In genomic region chr6:153947817-153948447, GRCh38 we compare ENCODE assay signal across 8 cellular contexts.
DNase-seq lines count a peak whose midpoint lies in the region; ATAC-seq and TF ChIP-seq lines count a peak whose summit lies in the region.

No MANE protein-coding gene starts in this region.

- H3F3A ChIP-seq in neural progenitor cell (ENCODE audit: low read depth), result no peaks in the 10 kb centered on the region

- H3K4me3 Mint-ChIP-seq in neural progenitor cell, result no peak overlapping the region

- no peak overlapping the region for H3K9ac ChIP-seq in neural progenitor cell

- no peaks in the 10 kb centered on the region for H3K9me3 ChIP-seq in neural progenitor cell (ENCODE audit: low read depth)

- H3K27me3 ChIP-seq in neural progenitor cell, result no peaks in the 10 kb centered on the region

- H3K27ac Mint-ChIP-seq in neural progenitor cell, result no peak overlapping the region

- H3K4me3 ChIP-seq in neural progenitor cell, result no peak overlapping the region

- no peak overlapping the region for H3K4me2 ChIP-seq in neural progenitor cell

- peak; percentile 99 for TF ChIP-seq CTCF in neural progenitor cell (IDR thresholded peaks at IDR 0.05)

- DNase-seq in NCI-H748 (lab: John Stamatoyannopoulos, UW; ENCODE audit: unreplicated experiment) (peak; percentile 36), NCI-H748 treated with DMSO at 0.1 percent for 48 hours (lab: John Stamatoyannopoulos, UW) (no peak), NCI-H69 (lab: John Stamatoyannopoulos, UW) (peak; percentile 56), dermis microvascular lymphatic vessel endothelial cell (ENCODE audit: low read depth in 2 of 2) (peak; percentile 3 to 16), neural progenitor cell (ENCODE audit: low spot score) (peak; percentile 64)
- DNase-seq in activated T-cell treated with anti-CD3 and anti-CD28 coated beads, Interleukin-2, amount 50 U/mL, for 1 hour, result no peak

- no peaks in the 10 kb centered on the region for H4K20me1 ChIP-seq in neural progenitor cell (ENCODE audit: low read depth)

- H3K4me1 Mint-ChIP-seq in neural progenitor cell, result peaks cover 16% of the 10 kb centered on the region

- peaks cover 3% of the 10 kb centered on the region for H3K9me3 Mint-ChIP-seq in neural progenitor cell

- peak; percentile 79 for ATAC-seq in GM21528 (IDR thresholded peaks at IDR 0.05; ENCODE audit: low FRiP score, unreplicated experiment)
- ATAC-seq in HG02763 (IDR thresholded peaks at IDR 0.05; ENCODE audit: unreplicated experiment), result no peak

- H3K79me2 ChIP-seq in neural progenitor cell (ENCODE audit: low read depth), result no peaks in the 10 kb centered on the region

- H3K27me3 Mint-ChIP-seq in neural progenitor cell (ENCODE audit: insufficient read depth, low read depth), result peaks cover 2% of the 10 kb centered on the region

- H3K36me3 ChIP-seq in neural progenitor cell, result no peaks in the 10 kb centered on the region

- no peak overlapping the region for H3K27ac ChIP-seq in neural progenitor cell

- H2AFZ ChIP-seq in neural progenitor cell (replicated peaks), result peak overlapping the region; percentile 91

- peaks cover 3% of the 10 kb centered on the region for H3K4me1 ChIP-seq in neural progenitor cell

- no peaks in the 10 kb centered on the region for H3K36me3 Mint-ChIP-seq in neural progenitor cell

Comparison
In these comparisons a context has a peak if more than half of its experiments do, and no peak if none do; other contexts are left out.
1. DNase-seq: peak in NCI-H748 (single experiment), NCI-H69 (single experiment), dermis microvascular lymphatic vessel endothelial cell (2 of 2) and neural progenitor cell (single experiment); none in NCI-H748 treated with DMSO at 0.1 percent for 48 hours (single experiment) and activated T-cell treated with anti-CD3 and anti-CD28 coated beads, Interleukin-2, amount 50 U/mL, for 1 hour (single experiment).